Comparison of ENCODE assay signal across 1 cellular context in the genomic region with DNA sequence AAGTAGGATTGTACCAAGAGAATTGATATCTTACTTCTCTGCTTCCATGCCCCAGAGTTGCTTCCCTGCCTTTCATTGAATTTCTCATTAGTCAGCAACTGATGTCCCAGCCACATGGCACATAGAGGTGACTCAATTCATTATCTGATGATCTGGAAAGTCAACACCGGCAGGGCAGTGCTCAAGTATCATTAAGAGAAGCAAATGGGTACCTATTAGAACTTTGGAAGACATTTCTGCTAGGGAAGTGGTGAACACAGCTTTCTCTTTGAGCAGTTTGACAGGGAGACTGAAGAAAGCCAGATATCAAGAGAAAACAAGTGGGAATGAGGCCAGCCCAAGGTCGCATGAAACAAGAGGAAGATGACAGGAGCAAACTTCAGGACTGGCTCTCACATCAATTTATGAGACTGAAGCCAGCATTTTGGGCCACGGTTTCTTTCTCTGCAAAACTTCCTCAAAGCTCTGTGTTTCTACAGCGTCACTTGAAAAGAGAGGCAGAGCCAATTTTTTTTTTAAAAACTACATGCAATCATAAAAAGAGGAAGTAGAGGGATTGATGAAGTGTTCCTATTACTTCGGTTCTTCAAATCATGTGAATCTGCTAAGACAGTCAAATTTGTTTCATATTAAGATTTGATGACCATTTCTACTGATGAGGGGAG.
A peak's percentile ranks its signal among the peaks of the same experiment; 100 is the strongest.
TF ChIP-seq lines count a peak whose summit lies in the region.

No MANE protein-coding gene starts in this region.

TF ChIP-seq in K562, 482 proteins besides CTCF, POLR2A, EP300 and RAD21 (continued from another document):
- TF ChIP-seq PTTG1 (tag; IDR thresholded peaks at IDR 0.05; ENCODE audit: low read depth) (no peak), RFX5 (IDR thresholded peaks at IDR 0.05; ENCODE audit: low read depth, low read length) (no peak), SPI1 (IDR thresholded peaks at IDR 0.05; ENCODE audit: borderline replicate concordance, low read depth, low read length) (0 out of 2 replicates have a peak, but pooled peaks have one; percentile 9), C11orf30 (IDR thresholded peaks at IDR 0.05; ENCODE audit: low read depth) (peak; percentile 69), RAD51 (IDR thresholded peaks at IDR 0.05; ENCODE audit: borderline replicate concordance, low read depth) (no peak), CEBPB (tag; IDR thresholded peaks at IDR 0.05) (no peak), JUN (IDR thresholded peaks at IDR 0.05; ENCODE audit: borderline replicate concordance, low read depth, low read length) (0 out of 2 replicates have a peak, but pooled peaks have one; percentile 16), JUN (CRISPR knock-in tag; IDR thresholded peaks at IDR 0.05; ENCODE audit: borderline replicate concordance) (no peak), PHB2 (IDR thresholded peaks at IDR 0.05; ENCODE audit: low read depth) (no peak), DDX20 (tag; IDR thresholded peaks at IDR 0.05; ENCODE audit: low read depth) (no peak), MAFK (IDR thresholded peaks at IDR 0.05; ENCODE audit: low read length) (peak; percentile 69), HNRNPL (IDR thresholded peaks at IDR 0.05; ENCODE audit: low read depth, low read length) (no peak), MYC (IDR thresholded peaks at IDR 0.05; ENCODE audit: low read depth, low read length) (0 out of 2 replicates have a peak, but pooled peaks have one; percentile 29), MYC (CRISPR knock-in tag; IDR thresholded peaks at IDR 0.05; ENCODE audit: borderline replicate concordance, low read depth) (no peak), MAFF (IDR thresholded peaks at IDR 0.05; ENCODE audit: low read length) (peak; percentile 59), TCF7L2 (IDR thresholded peaks at IDR 0.05; ENCODE audit: low read depth, low read length) (no peak), FOXA3 (CRISPR knock-in tag; conservative IDR thresholded peaks at IDR 0.05 in 1 of 2, IDR thresholded peaks at IDR 0.05 in 1 of 2) (peak in 1 of 2 experiments; percentile 43; a peak in 1 of 4 replicates), RBM14 (IDR thresholded peaks at IDR 0.05; ENCODE audit: borderline replicate concordance, insufficient read depth, low read depth, low read length) (no peak), TCF7 (IDR thresholded peaks at IDR 0.05; ENCODE audit: borderline replicate concordance) (no peak), HMG20B (CRISPR knock-in tag; IDR thresholded peaks at IDR 0.05) (no peak), MAFG (tag; conservative IDR thresholded peaks at IDR 0.05) (peak; percentile 57)
- TF ChIP-seq, protein P1, sequence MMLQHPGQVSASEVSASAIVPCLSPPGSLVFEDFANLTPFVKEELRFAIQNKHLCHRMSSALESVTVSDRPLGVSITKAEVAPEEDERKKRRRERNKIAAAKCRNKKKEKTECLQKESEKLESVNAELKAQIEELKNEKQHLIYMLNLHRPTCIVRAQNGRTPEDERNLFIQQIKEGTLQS (IDR thresholded peaks at IDR 0.05): peak; percentile 43; the same call in 1 of the 2 replicates
- TF ChIP-seq, protein P1 (CRISPR knock-in tag; conservative IDR thresholded peaks at IDR 0.05): no peak
- TF ChIP-seq, protein P2, sequence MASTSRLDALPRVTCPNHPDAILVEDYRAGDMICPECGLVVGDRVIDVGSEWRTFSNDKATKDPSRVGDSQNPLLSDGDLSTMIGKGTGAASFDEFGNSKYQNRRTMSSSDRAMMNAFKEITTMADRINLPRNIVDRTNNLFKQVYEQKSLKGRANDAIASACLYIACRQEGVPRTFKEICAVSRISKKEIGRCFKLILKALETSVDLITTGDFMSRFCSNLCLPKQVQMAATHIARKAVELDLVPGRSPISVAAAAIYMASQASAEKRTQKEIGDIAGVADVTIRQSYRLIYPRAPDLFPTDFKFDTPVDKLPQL (IDR thresholded peaks at IDR 0.05; ENCODE audit: extremely low read depth, insufficient read length): no peak
- TF ChIP-seq, protein P3, sequence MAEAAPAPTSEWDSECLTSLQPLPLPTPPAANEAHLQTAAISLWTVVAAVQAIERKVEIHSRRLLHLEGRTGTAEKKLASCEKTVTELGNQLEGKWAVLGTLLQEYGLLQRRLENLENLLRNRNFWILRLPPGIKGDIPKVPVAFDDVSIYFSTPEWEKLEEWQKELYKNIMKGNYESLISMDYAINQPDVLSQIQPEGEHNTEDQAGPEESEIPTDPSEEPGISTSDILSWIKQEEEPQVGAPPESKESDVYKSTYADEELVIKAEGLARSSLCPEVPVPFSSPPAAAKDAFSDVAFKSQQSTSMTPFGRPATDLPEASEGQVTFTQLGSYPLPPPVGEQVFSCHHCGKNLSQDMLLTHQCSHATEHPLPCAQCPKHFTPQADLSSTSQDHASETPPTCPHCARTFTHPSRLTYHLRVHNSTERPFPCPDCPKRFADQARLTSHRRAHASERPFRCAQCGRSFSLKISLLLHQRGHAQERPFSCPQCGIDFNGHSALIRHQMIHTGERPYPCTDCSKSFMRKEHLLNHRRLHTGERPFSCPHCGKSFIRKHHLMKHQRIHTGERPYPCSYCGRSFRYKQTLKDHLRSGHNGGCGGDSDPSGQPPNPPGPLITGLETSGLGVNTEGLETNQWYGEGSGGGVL (CRISPR knock-in tag; IDR thresholded peaks at IDR 0.05): no peak
